Comparison of ENCODE assay signal across 1 cellular context in the genomic region with DNA sequence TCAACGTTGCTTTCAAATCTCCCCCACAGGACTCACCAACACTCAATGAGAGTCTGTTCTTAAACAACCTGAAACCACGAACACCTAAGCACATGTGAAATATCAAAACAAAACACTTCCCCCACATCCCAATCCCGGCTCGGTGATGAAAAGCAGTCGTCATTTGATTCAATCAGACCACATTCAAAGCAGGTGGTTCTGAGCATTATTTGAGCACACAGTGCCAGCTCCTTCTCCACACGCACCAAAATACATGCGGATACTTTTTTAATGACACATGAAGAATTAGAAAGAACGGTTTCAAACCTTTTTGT.
TF ChIP-seq lines count a peak whose summit lies in the region.

No MANE protein-coding gene starts in this region.

TF ChIP-seq in GM12878, 131 proteins besides CTCF, POLR2A, EP300 and RAD21 (continued from another document and continues in another):
- no peak for TF ChIP-seq SMAD1 (IDR thresholded peaks at IDR 0.05; ENCODE audit: low read depth, partially characterized antibody)
- no peak for TF ChIP-seq ASH2L (IDR thresholded peaks at IDR 0.05; ENCODE audit: borderline replicate concordance, low read depth)
- TF ChIP-seq MEF2B (IDR thresholded peaks at IDR 0.05; ENCODE audit: partially characterized antibody, poor library complexity, severe bottlenecking): no peak
- no peak for TF ChIP-seq CREM (IDR thresholded peaks at IDR 0.05; ENCODE audit: low read depth)
- no peak for TF ChIP-seq SIN3A (IDR thresholded peaks at IDR 0.05; ENCODE audit: low read depth, low read length)
- no peak for TF ChIP-seq YBX1 (IDR thresholded peaks at IDR 0.05)
- TF ChIP-seq MXI1 (IDR thresholded peaks at IDR 0.05; ENCODE audit: low read depth, low read length): no peak
- TF ChIP-seq TARDBP (IDR thresholded peaks at IDR 0.05; ENCODE audit: borderline replicate concordance): no peak
- TF ChIP-seq, protein P1, sequence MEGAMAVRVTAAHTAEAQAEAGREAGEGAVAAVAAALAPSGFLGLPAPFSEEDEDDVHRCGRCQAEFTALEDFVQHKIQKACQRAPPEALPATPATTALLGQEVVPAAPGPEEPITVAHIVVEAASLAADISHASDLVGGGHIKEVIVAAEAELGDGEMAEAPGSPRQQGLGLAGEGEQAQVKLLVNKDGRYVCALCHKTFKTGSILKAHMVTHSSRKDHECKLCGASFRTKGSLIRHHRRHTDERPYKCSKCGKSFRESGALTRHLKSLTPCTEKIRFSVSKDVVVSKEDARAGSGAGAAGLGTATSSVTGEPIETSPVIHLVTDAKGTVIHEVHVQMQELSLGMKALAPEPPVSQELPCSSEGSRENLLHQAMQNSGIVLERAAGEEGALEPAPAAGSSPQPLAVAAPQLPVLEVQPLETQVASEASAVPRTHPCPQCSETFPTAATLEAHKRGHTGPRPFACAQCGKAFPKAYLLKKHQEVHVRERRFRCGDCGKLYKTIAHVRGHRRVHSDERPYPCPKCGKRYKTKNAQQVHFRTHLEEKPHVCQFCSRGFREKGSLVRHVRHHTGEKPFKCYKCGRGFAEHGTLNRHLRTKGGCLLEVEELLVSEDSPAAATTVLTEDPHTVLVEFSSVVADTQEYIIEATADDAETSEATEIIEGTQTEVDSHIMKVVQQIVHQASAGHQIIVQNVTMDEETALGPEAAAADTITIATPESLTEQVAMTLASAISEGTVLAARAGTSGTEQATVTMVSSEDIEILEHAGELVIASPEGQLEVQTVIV (IDR thresholded peaks at IDR 0.05; ENCODE audit: borderline replicate concordance, partially characterized antibody): no peak
- no peak for TF ChIP-seq FOS (IDR thresholded peaks at IDR 0.05; ENCODE audit: borderline replicate concordance, extremely low read depth, insufficient read length)
- TF ChIP-seq ZNF622 (IDR thresholded peaks at IDR 0.05): no peak
- no peak for TF ChIP-seq HDAC6 (IDR thresholded peaks at IDR 0.05; ENCODE audit: unreplicated experiment)
- no peak for TF ChIP-seq CHD1 (IDR thresholded peaks at IDR 0.05; ENCODE audit: low read depth, low read length)
- TF ChIP-seq KLF5 (IDR thresholded peaks at IDR 0.05; ENCODE audit: partially characterized antibody): no peak
- TF ChIP-seq SP1 (IDR thresholded peaks at IDR 0.05; ENCODE audit: low read depth, low read length): peak; percentile 12
- no peak for TF ChIP-seq KAT2A (conservative IDR thresholded peaks at IDR 0.05; ENCODE audit: control insufficient read depth, low read depth, low read length)
- TF ChIP-seq, protein P2, sequence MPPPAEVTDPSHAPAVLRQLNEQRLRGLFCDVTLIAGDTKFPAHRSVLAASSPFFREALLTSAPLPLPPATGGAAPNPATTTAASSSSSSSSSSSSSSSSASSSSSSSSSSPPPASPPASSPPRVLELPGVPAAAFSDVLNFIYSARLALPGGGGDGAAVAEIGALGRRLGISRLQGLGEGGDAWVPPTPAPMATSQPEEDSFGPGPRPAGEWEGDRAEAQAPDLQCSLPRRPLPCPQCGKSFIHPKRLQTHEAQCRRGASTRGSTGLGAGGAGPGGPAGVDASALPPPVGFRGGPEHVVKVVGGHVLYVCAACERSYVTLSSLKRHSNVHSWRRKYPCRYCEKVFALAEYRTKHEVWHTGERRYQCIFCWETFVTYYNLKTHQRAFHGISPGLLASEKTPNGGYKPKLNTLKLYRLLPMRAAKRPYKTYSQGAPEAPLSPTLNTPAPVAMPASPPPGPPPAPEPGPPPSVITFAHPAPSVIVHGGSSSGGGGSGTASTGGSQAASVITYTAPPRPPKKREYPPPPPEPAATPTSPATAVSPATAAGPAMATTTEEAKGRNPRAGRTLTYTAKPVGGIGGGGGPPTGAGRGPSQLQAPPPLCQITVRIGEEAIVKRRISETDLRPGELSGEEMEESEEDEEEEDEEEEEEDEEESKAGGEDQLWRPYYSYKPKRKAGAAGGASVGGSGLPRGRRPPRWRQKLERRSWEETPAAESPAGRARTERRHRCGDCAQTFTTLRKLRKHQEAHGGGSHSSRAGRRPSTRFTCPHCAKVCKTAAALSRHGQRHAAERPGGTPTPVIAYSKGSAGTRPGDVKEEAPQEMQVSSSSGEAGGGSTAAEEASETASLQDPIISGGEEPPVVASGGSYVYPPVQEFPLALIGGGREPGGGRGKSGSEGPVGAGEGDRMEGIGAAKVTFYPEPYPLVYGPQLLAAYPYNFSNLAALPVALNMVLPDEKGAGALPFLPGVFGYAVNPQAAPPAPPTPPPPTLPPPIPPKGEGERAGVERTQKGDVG (CRISPR knock-in tag; IDR thresholded peaks at IDR 0.05): no peak
- TF ChIP-seq STAT1 (conservative IDR thresholded peaks at IDR 0.05): no peak
- TF ChIP-seq, protein P3, sequence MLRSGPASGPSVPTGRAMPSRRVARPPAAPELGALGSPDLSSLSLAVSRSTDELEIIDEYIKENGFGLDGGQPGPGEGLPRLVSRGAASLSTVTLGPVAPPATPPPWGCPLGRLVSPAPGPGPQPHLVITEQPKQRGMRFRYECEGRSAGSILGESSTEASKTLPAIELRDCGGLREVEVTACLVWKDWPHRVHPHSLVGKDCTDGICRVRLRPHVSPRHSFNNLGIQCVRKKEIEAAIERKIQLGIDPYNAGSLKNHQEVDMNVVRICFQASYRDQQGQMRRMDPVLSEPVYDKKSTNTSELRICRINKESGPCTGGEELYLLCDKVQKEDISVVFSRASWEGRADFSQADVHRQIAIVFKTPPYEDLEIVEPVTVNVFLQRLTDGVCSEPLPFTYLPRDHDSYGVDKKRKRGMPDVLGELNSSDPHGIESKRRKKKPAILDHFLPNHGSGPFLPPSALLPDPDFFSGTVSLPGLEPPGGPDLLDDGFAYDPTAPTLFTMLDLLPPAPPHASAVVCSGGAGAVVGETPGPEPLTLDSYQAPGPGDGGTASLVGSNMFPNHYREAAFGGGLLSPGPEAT (IDR thresholded peaks at IDR 0.05; ENCODE audit: low read depth): peak; percentile 28; the same call in 1 of the 2 replicates
- no peak for TF ChIP-seq MYC (IDR thresholded peaks at IDR 0.05; ENCODE audit: insufficient read depth, insufficient read length, insufficient replicate concordance, low read length, severe bottlenecking)
- no peak for TF ChIP-seq JUND (IDR thresholded peaks at IDR 0.05; ENCODE audit: low read depth, low read length)
- TF ChIP-seq, protein P4, sequence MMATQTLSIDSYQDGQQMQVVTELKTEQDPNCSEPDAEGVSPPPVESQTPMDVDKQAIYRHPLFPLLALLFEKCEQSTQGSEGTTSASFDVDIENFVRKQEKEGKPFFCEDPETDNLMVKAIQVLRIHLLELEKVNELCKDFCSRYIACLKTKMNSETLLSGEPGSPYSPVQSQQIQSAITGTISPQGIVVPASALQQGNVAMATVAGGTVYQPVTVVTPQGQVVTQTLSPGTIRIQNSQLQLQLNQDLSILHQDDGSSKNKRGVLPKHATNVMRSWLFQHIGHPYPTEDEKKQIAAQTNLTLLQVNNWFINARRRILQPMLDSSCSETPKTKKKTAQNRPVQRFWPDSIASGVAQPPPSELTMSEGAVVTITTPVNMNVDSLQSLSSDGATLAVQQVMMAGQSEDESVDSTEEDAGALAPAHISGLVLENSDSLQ (IDR thresholded peaks at IDR 0.05): no peak
- no peak for TF ChIP-seq MYB (IDR thresholded peaks at IDR 0.05; ENCODE audit: borderline replicate concordance, low read depth, low read length)
- TF ChIP-seq, protein P5, sequence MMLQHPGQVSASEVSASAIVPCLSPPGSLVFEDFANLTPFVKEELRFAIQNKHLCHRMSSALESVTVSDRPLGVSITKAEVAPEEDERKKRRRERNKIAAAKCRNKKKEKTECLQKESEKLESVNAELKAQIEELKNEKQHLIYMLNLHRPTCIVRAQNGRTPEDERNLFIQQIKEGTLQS (IDR thresholded peaks at IDR 0.05; ENCODE audit: borderline replicate concordance, extremely low read depth, low read depth, low read length): no peak
- TF ChIP-seq ZBED1 (IDR thresholded peaks at IDR 0.05; ENCODE audit: borderline replicate concordance): no peak
- no peak for TF ChIP-seq ZNF207 (IDR thresholded peaks at IDR 0.05; ENCODE audit: borderline replicate concordance)
- peak; percentile 26; the same call in 1 of the 2 replicates for TF ChIP-seq JUNB (IDR thresholded peaks at IDR 0.05)
- no peak for TF ChIP-seq FOXK2 (IDR thresholded peaks at IDR 0.05)
- no peak for TF ChIP-seq NR2F1 (conservative IDR thresholded peaks at IDR 0.05)
- no peak for TF ChIP-seq RB1 (IDR thresholded peaks at IDR 0.05; ENCODE audit: borderline replicate concordance)
- no peak for TF ChIP-seq HCFC1 (IDR thresholded peaks at IDR 0.05; ENCODE audit: low read length)
- TF ChIP-seq EZH2 (IDR thresholded peaks at IDR 0.05; ENCODE audit: borderline replicate concordance, control insufficient read depth, low read depth, low read length): no peak
- no peak for TF ChIP-seq SREBF1 (IDR thresholded peaks at IDR 0.05; ENCODE audit: low read length)
- no peak for TF ChIP-seq STAT3 (IDR thresholded peaks at IDR 0.05; ENCODE audit: low read depth, low read length)
- no peak for TF ChIP-seq MTA3 (IDR thresholded peaks at IDR 0.05; ENCODE audit: borderline replicate concordance, low read length)
- TF ChIP-seq NR2C1 (IDR thresholded peaks at IDR 0.05): no peak
- TF ChIP-seq, protein P6, sequence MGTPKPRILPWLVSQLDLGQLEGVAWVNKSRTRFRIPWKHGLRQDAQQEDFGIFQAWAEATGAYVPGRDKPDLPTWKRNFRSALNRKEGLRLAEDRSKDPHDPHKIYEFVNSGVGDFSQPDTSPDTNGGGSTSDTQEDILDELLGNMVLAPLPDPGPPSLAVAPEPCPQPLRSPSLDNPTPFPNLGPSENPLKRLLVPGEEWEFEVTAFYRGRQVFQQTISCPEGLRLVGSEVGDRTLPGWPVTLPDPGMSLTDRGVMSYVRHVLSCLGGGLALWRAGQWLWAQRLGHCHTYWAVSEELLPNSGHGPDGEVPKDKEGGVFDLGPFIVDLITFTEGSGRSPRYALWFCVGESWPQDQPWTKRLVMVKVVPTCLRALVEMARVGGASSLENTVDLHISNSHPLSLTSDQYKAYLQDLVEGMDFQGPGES (IDR thresholded peaks at IDR 0.05): no peak
- TF ChIP-seq HDAC2 (IDR thresholded peaks at IDR 0.05): no peak
- TF ChIP-seq, protein P7, sequence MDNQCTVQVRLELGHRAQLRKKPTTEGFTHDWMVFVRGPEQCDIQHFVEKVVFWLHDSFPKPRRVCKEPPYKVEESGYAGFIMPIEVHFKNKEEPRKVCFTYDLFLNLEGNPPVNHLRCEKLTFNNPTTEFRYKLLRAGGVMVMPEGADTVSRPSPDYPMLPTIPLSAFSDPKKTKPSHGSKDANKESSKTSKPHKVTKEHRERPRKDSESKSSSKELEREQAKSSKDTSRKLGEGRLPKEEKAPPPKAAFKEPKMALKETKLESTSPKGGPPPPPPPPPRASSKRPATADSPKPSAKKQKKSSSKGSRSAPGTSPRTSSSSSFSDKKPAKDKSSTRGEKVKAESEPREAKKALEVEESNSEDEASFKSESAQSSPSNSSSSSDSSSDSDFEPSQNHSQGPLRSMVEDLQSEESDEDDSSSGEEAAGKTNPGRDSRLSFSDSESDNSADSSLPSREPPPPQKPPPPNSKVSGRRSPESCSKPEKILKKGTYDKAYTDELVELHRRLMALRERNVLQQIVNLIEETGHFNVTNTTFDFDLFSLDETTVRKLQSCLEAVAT (IDR thresholded peaks at IDR 0.05): no peak
- TF ChIP-seq SRF (IDR thresholded peaks at IDR 0.05; ENCODE audit: low read depth in 2 of 2, low read length in 2 of 2): no peak
- TF ChIP-seq, protein P8, sequence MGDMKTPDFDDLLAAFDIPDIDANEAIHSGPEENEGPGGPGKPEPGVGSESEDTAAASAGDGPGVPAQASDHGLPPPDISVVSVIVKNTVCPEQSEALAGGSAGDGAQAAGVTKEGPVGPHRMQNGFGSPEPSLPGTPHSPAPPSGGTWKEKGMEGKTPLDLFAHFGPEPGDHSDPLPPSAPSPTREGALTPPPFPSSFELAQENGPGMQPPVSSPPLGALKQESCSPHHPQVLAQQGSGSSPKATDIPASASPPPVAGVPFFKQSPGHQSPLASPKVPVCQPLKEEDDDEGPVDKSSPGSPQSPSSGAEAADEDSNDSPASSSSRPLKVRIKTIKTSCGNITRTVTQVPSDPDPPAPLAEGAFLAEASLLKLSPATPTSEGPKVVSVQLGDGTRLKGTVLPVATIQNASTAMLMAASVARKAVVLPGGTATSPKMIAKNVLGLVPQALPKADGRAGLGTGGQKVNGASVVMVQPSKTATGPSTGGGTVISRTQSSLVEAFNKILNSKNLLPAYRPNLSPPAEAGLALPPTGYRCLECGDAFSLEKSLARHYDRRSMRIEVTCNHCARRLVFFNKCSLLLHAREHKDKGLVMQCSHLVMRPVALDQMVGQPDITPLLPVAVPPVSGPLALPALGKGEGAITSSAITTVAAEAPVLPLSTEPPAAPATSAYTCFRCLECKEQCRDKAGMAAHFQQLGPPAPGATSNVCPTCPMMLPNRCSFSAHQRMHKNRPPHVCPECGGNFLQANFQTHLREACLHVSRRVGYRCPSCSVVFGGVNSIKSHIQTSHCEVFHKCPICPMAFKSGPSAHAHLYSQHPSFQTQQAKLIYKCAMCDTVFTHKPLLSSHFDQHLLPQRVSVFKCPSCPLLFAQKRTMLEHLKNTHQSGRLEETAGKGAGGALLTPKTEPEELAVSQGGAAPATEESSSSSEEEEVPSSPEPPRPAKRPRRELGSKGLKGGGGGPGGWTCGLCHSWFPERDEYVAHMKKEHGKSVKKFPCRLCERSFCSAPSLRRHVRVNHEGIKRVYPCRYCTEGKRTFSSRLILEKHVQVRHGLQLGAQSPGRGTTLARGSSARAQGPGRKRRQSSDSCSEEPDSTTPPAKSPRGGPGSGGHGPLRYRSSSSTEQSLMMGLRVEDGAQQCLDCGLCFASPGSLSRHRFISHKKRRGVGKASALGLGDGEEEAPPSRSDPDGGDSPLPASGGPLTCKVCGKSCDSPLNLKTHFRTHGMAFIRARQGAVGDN (IDR thresholded peaks at IDR 0.05): no peak
- TF ChIP-seq SUPT20H (IDR thresholded peaks at IDR 0.05; ENCODE audit: borderline replicate concordance, control insufficient read depth, low read depth, low read length): no peak
- TF ChIP-seq TCF7 (IDR thresholded peaks at IDR 0.05; ENCODE audit: borderline replicate concordance): no peak
- no peak for TF ChIP-seq RAD51 (IDR thresholded peaks at IDR 0.05)
- no peak for TF ChIP-seq NR2C2 (IDR thresholded peaks at IDR 0.05; ENCODE audit: borderline replicate concordance, control insufficient read depth, insufficient read length, low read depth)
- TF ChIP-seq, protein P9, sequence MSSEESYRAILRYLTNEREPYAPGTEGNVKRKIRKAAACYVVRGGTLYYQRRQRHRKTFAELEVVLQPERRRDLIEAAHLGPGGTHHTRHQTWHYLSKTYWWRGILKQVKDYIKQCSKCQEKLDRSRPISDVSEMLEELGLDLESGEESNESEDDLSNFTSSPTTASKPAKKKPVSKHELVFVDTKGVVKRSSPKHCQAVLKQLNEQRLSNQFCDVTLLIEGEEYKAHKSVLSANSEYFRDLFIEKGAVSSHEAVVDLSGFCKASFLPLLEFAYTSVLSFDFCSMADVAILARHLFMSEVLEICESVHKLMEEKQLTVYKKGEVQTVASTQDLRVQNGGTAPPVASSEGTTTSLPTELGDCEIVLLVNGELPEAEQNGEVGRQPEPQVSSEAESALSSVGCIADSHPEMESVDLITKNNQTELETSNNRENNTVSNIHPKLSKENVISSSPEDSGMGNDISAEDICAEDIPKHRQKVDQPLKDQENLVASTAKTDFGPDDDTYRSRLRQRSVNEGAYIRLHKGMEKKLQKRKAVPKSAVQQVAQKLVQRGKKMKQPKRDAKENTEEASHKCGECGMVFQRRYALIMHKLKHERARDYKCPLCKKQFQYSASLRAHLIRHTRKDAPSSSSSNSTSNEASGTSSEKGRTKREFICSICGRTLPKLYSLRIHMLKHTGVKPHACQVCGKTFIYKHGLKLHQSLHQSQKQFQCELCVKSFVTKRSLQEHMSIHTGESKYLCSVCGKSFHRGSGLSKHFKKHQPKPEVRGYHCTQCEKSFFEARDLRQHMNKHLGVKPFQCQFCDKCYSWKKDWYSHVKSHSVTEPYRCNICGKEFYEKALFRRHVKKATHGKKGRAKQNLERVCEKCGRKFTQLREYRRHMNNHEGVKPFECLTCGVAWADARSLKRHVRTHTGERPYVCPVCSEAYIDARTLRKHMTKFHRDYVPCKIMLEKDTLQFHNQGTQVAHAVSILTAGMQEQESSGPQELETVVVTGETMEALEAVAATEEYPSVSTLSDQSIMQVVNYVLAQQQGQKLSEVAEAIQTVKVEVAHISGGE (CRISPR knock-in tag; IDR thresholded peaks at IDR 0.05): no peak
